Comparison of ENCODE assay signal across 19 cellular contexts in genomic region chr12:75881910-75882309, GRCh38.
DNase-seq lines count a peak whose midpoint lies in the region; ATAC-seq and TF ChIP-seq lines count a peak whose summit lies in the region.
"Had no signal": no experiment of that assay in that cellular context is flagged by ENCODE, and none has a peak within 500 bp of the region (broad histone marks: within the 10 kb centered on the region; RNA-seq: fewer than 3 reads in every experiment).

No MANE protein-coding gene starts in this region.

- POLR2A ChIA-PET in IMR-90 (lab: Charles Lee; ENCODE audit: unreplicated experiment) = interaction anchor here (0.6 to 0.9 kb wide), 2 partner anchors 142 to 222 kb away, joined by 3 to 4 read pairs; no protein-coding TSS in a partner anchor
- POLR2A ChIA-PET in PC-9 (lab: Charles Lee; ENCODE audit: unreplicated experiment) = no interaction called here

- peaks cover 38% of the 10 kb centered on the region for H3K4me1 Mint-ChIP-seq in type B pancreatic cell (ENCODE audit: unreplicated experiment)
- H3K4me1 Mint-ChIP-seq: CD8-positive, alpha-beta memory T cell had no signal

- TF ChIP-seq POLR2A in IMR-90 (IDR thresholded peaks at IDR 0.05; ENCODE audit: low read depth, low read length) (no peak), upper lobe of left lung (IDR thresholded peaks at IDR 0.05) (no peak)

- H3K4me2 ChIP-seq in IMR-90 (ENCODE audit: low read depth, low read length) (no peak overlapping the region), PC-9 (no peak overlapping the region)

- no peak for TF ChIP-seq CTCF in IMR-90 (conservative IDR thresholded peaks at IDR 0.05; ENCODE audit: low read depth, low read length)
- no peak for TF ChIP-seq CTCF in WERI-Rb-1 (IDR thresholded peaks at IDR 0.05; ENCODE audit: low read depth, low read length)
- TF ChIP-seq CTCF in choroid plexus epithelial cell (conservative IDR thresholded peaks at IDR 0.05; ENCODE audit: low read depth, low read length) = no peak
- TF ChIP-seq CTCF in type B pancreatic cell (conservative IDR thresholded peaks at IDR 0.05) = no peak
- TF ChIP-seq CTCF in PC-9 (conservative IDR thresholded peaks at IDR 0.05) = no peak
- no peak for TF ChIP-seq CTCF in upper lobe of left lung (IDR thresholded peaks at IDR 0.05)

- no peak overlapping the region for H3K4me3 Mint-ChIP-seq in type B pancreatic cell
- H3K4me3 Mint-ChIP-seq: CD8-positive, alpha-beta memory T cell had no signal

- H3K4ac ChIP-seq in IMR-90 (ENCODE audit: low read depth, low read length) = no peak overlapping the region

- H4K91ac ChIP-seq in IMR-90 (ENCODE audit: insufficient read depth, low read depth, low read length) = no peak overlapping the region

- intact Hi-C loops in IMR-90 (cut with micrococcal nuclease) (loop anchor here (5.0 kb wide), 1 partner anchor 50 kb away; no protein-coding TSS in a partner anchor), PC-9 (cut with micrococcal nuclease; ENCODE audit: unreplicated experiment) (no loop called here)

- no peak overlapping the region for H2BK5ac ChIP-seq in IMR-90 (ENCODE audit: low read depth, low read length, poor library complexity, severe bottlenecking)

- H4K5ac ChIP-seq in IMR-90 (ENCODE audit: low read depth, low read length) = no peak overlapping the region

- H3K27ac ChIP-seq in IMR-90 (ENCODE audit: insufficient read depth, low read length) (no peak overlapping the region), WERI-Rb-1 (peak overlapping the region; percentile 55), PC-9 (no peak overlapping the region), upper lobe of left lung (no peak overlapping the region)
- H3K27ac ChIP-seq: C4-2B had no signal

- H3K79me1 ChIP-seq in IMR-90 (ENCODE audit: low read depth in 1 of 2, low read length in 2 of 2) = no peaks in the 10 kb centered on the region

- no peak overlapping the region for H3K14ac ChIP-seq in IMR-90 (replicated peaks; ENCODE audit: low read depth, low read length)

- no peak for TF ChIP-seq RAD21 in IMR-90 (IDR thresholded peaks at IDR 0.05; ENCODE audit: low read length)

- no peak overlapping the region for H3K4me3 ChIP-seq in IMR-90 (ENCODE audit: insufficient read depth, low read depth, low read length)
- H3K4me3 ChIP-seq in WERI-Rb-1 (ENCODE audit: low read depth, low read length) = no peak overlapping the region
- no peak overlapping the region for H3K4me3 ChIP-seq in choroid plexus epithelial cell (ENCODE audit: low read depth, low read length)
- no peak overlapping the region for H3K4me3 ChIP-seq in PC-9
- H3K4me3 ChIP-seq in upper lobe of left lung = no peak overlapping the region

- no peak overlapping the region for H2AK5ac ChIP-seq in IMR-90 (ENCODE audit: low read depth, low read length)

- H4K20me1 ChIP-seq in IMR-90 (ENCODE audit: insufficient read depth, low read length) (no peaks in the 10 kb centered on the region), PC-9 (ENCODE audit: insufficient read depth) (no peaks in the 10 kb centered on the region)

- no peak overlapping the region for H2AFZ ChIP-seq in IMR-90 (replicated peaks; ENCODE audit: low read length, poor library complexity)
- H2AFZ ChIP-seq in PC-9 = no peak overlapping the region

- BruUV-seq in IMR-90 (replicated peaks; lab: Mats Ljungman, UMichigan) = no TSS peak
- BruUV-seq in PC-9 (replicated peaks; lab: Mats Ljungman, UMichigan) = no TSS peak

- no peak overlapping the region for H3K56ac ChIP-seq in IMR-90 (ENCODE audit: extremely low read depth, insufficient read depth, low read length)

- H3K9me1 ChIP-seq in IMR-90 (ENCODE audit: insufficient read depth, low read length) = peaks cover 4% of the 10 kb centered on the region

- H3K9me2 ChIP-seq in PC-9 (ENCODE audit: insufficient read depth) = no peaks in the 10 kb centered on the region

- no peaks in the 10 kb centered on the region for H3K36me3 Mint-ChIP-seq in type B pancreatic cell
- H3K36me3 Mint-ChIP-seq: CD8-positive, alpha-beta memory T cell had no signal

- H3K18ac ChIP-seq in IMR-90 (ENCODE audit: low read depth, low read length) = no peak overlapping the region

- ATAC-seq in IMR-90 (ENCODE audit: low read depth) (no peak), upper lobe of left lung (ENCODE audit: low FRiP score in 2 of 2) (no peak)

- no peaks in the 10 kb centered on the region for H3K79me2 ChIP-seq in PC-9 (ENCODE audit: low read depth)

- H3K9me3 ChIP-seq in IMR-90 (ENCODE audit: control insufficient read depth, insufficient read depth, low read length) (no peaks in the 10 kb centered on the region), WERI-Rb-1 (ENCODE audit: severe bottlenecking) (no peaks in the 10 kb centered on the region), PC-9 (ENCODE audit: insufficient read depth, low read depth) (no peaks in the 10 kb centered on the region; the same call in 1 of the 2 replicates), upper lobe of left lung (no peaks in the 10 kb centered on the region)

- no peak for TF ChIP-seq EP300 in upper lobe of left lung (IDR thresholded peaks at IDR 0.05)

- H2BK15ac ChIP-seq in IMR-90 (ENCODE audit: low read depth, low read length) = no peak overlapping the region

- H3K4me1 ChIP-seq in IMR-90 (ENCODE audit: control insufficient read depth, insufficient read depth, low read length) = peaks cover 5% of the 10 kb centered on the region
- peaks cover 13% of the 10 kb centered on the region for H3K4me1 ChIP-seq in PC-9 (replicated peaks; ENCODE audit: insufficient read depth)
- no peaks in the 10 kb centered on the region for H3K4me1 ChIP-seq in upper lobe of left lung

- peak overlapping the region; percentile 63 for H3K27ac Mint-ChIP-seq in type B pancreatic cell
- H3K27ac Mint-ChIP-seq: CD8-positive, alpha-beta memory T cell had no signal

- no peak overlapping the region for H4K8ac ChIP-seq in IMR-90 (ENCODE audit: low read depth in 2 of 2, low read length in 2 of 2)

- H3K27me3 ChIP-seq in IMR-90 (ENCODE audit: control insufficient read depth, insufficient read depth, low read length) (no peaks in the 10 kb centered on the region), WERI-Rb-1 (ENCODE audit: insufficient read depth, low read depth, severe bottlenecking) (no peaks in the 10 kb centered on the region), PC-9 (ENCODE audit: insufficient read depth, low read depth) (no peaks in the 10 kb centered on the region), upper lobe of left lung (no peaks in the 10 kb centered on the region)

- H2AK9ac ChIP-seq in IMR-90 (replicated peaks; ENCODE audit: low read depth, low read length, poor library complexity) = no peak overlapping the region

- peaks cover 5% of the 10 kb centered on the region for H3K9me3 Mint-ChIP-seq in type B pancreatic cell
- H3K9me3 Mint-ChIP-seq: CD8-positive, alpha-beta memory T cell had no signal

- DNase-seq in IMR-90 = peak; percentile 43
- DNase-seq in WERI-Rb-1 = no peak
- DNase-seq in choroid plexus epithelial cell (ENCODE audit: low read depth) = peak; percentile 41
- DNase-seq in type B pancreatic cell (ENCODE audit: extremely low spot score, unreplicated experiment) = no peak
- DNase-seq in PC-9 = no peak
- no peak for DNase-seq in upper lobe of left lung
- no peak for DNase-seq in NCI-H2081 treated with DMSO at 0.1 percent for 48 hours (lab: John Stamatoyannopoulos, UW)
- DNase-seq: Calu3; CD8-positive, alpha-beta memory T cell; DMS153; MM.1S; NCI-H1092; NCI-H1436 treated with DMSO at 0.1 percent for 48 hours; NCI-H1930; NCI-H345; NCI-H774; Right ventricle myocardium superior; SW 1271 had no signal

- no peaks in the 10 kb centered on the region for H3K27me3 Mint-ChIP-seq in type B pancreatic cell

- H3F3A ChIP-seq in PC-9 (ENCODE audit: insufficient read depth, low read depth) = 0 out of 2 replicates have a peak, but pooled peaks cover 2% of the 10 kb centered on the region

- CTCF ChIA-PET in IMR-90 (lab: Yijun Ruan, JAX) (no interaction called here), PC-9 (lab: Charles Lee) (no interaction called here)

- H3K36me3 ChIP-seq in IMR-90 (ENCODE audit: control insufficient read depth, insufficient read depth, low read length) (no peaks in the 10 kb centered on the region), WERI-Rb-1 (no peaks in the 10 kb centered on the region), PC-9 (ENCODE audit: low read depth) (no peaks in the 10 kb centered on the region), upper lobe of left lung (no peaks in the 10 kb centered on the region)

- no peak overlapping the region for H3K9ac ChIP-seq in IMR-90 (ENCODE audit: low read depth, low read length)

- dilution Hi-C loops in IMR-90 (cut with HindIII; ENCODE audit: low sequenced_read_pairs, unreplicated experiment) = no loop called here

- no peak overlapping the region for H2BK120ac ChIP-seq in IMR-90 (ENCODE audit: low read depth, low read length)

- no peak overlapping the region for H3K23ac ChIP-seq in IMR-90 (ENCODE audit: low read depth, low read length)

- no peak overlapping the region for H2BK20ac ChIP-seq in IMR-90 (ENCODE audit: low read depth, low read length)

- in situ Hi-C loops in IMR-90 (cut with MboI; ENCODE audit: low sequenced_read_pairs) = no loop called here

TF ChIP-seq in IMR-90, 13 proteins besides CTCF, POLR2A, EP300 and RAD21:
- TF ChIP-seq MAZ (IDR thresholded peaks at IDR 0.05; ENCODE audit: borderline replicate concordance, low read depth, low read length) = no peak
- TF ChIP-seq SMC3 (IDR thresholded peaks at IDR 0.05; ENCODE audit: low read depth, low read length) = no peak

Comparison
In these comparisons a context has a peak if more than half of its experiments do, and no peak if none do; other contexts are left out.
1. DNase-seq: peak in IMR-90 (single experiment) and choroid plexus epithelial cell (single experiment); none in WERI-Rb-1 (single experiment), type B pancreatic cell (single experiment), PC-9 (0 of 2), upper lobe of left lung (0 of 2) and NCI-H2081 treated with DMSO at 0.1 percent for 48 hours (single experiment).